In genomic region chr15:98865397-98866339, GRCh38 we compare ENCODE assay signal across 8 cellular contexts.
DNase-seq lines count a peak whose midpoint lies in the region; ATAC-seq and TF ChIP-seq lines count a peak whose summit lies in the region.

No MANE protein-coding gene starts in this region.

- CTCF ChIA-PET in activated B cell treated with CpG ODN at 0.5 μM for 24 hours (lab: Charles Lee), result interaction anchor here (0.9 to 1.2 kb wide), 3 partner anchors 15 to 87 kb away, joined by 3 to 4 read pairs (median 3); no protein-coding TSS in a partner anchor

- peak; percentile 85 for DNase-seq in GM03348 (ENCODE audit: low spot score)
- peak; percentile 52 for DNase-seq in NCI-H1694 (lab: John Stamatoyannopoulos, UW)
- DNase-seq in activated B cell treated with CpG ODN at 0.5 μM for 24 hours, result peak; percentile 58
- peak; percentile 81 to 82 for DNase-seq in cardiac fibroblast (ENCODE audit: low read depth in 2 of 2)
- peak; percentile 61 to 63 for DNase-seq in stimulated activated CD4-positive, alpha-beta T cell treated with anti-CD3 and anti-CD28 coated beads, Interleukin-2, amount 100 ng/mL, for 48 hours
- no peak for DNase-seq in NCI-H2171 (lab: John Stamatoyannopoulos, UW)

- no peaks in the 10 kb centered on the region for H3K27me3 ChIP-seq in layer of hippocampus (ENCODE audit: control insufficient read depth, insufficient read depth, low read length)

- no peaks in the 10 kb centered on the region for H3K9me3 Mint-ChIP-seq in activated B cell treated with CpG ODN at 0.5 μM for 24 hours

- peaks cover 14% of the 10 kb centered on the region for H3K4me1 Mint-ChIP-seq in activated B cell treated with CpG ODN at 0.5 μM for 24 hours

- TF ChIP-seq CTCF in activated B cell treated with CpG ODN at 0.5 μM for 24 hours (IDR thresholded peaks at IDR 0.05), result no peak
- TF ChIP-seq CTCF in cardiac fibroblast (IDR thresholded peaks at IDR 0.05; ENCODE audit: low read depth, low read length), result no peak

- peaks cover 4% of the 10 kb centered on the region for H3K36me3 Mint-ChIP-seq in activated B cell treated with CpG ODN at 0.5 μM for 24 hours (ENCODE audit: low read depth)

- no peaks in the 10 kb centered on the region for H3K27me3 Mint-ChIP-seq in activated B cell treated with CpG ODN at 0.5 μM for 24 hours

- ATAC-seq in HG02588 (IDR thresholded peaks at IDR 0.05; ENCODE audit: unreplicated experiment) (peak; percentile 91), activated B cell treated with CpG ODN at 0.5 μM for 24 hours (ENCODE audit: low read depth) (peak; percentile 95)

- POLR2A ChIA-PET in activated B cell treated with CpG ODN at 0.5 μM for 24 hours (lab: Charles Lee), result interaction anchor here (1.0 kb wide), 1 partner anchor 218 kb away, joined by 5 read pairs; no protein-coding TSS in a partner anchor

- intact Hi-C loops in activated B cell treated with CpG ODN at 0.5 μM for 24 hours (cut with micrococcal nuclease), result loop anchor here (2.0 kb wide), 1 partner anchor 1063 kb away; no protein-coding TSS in a partner anchor

- peak overlapping the region; percentile 13 for H3K27ac ChIP-seq in layer of hippocampus (ENCODE audit: low read depth, low read length)

- peak overlapping the region; percentile 84 for H3K4me3 Mint-ChIP-seq in activated B cell treated with CpG ODN at 0.5 μM for 24 hours

- peak overlapping the region; percentile 50 to 62 for H3K4me3 ChIP-seq in cardiac fibroblast (replicated peaks in 1 of 2; ENCODE audit: low read depth in 2 of 2, low read length in 2 of 2)

- peak overlapping the region; percentile 90 for H3K27ac Mint-ChIP-seq in activated B cell treated with CpG ODN at 0.5 μM for 24 hours
